In genomic region chr9:95023217-95024003, GRCh38 we compare ENCODE assay signal across 8 cellular contexts.
DNase-seq lines count a peak whose midpoint lies in the region; ATAC-seq, FAIRE-seq and TF ChIP-seq lines count a peak whose summit lies in the region.

No MANE protein-coding gene starts in this region.

- no peaks in the 10 kb centered on the region for H3K9me3 ChIP-seq in HEK293 (ENCODE audit: control insufficient read depth, insufficient read depth, low read depth, low read length)
- no peaks in the 10 kb centered on the region for H3K9me3 ChIP-seq in keratinocyte (ENCODE audit: control insufficient read depth, low read depth, low read length)
- no peaks in the 10 kb centered on the region for H3K9me3 ChIP-seq in Karpas-422 (ENCODE audit: low read length)

- no peaks in the 10 kb centered on the region for H3K9me1 ChIP-seq in keratinocyte (ENCODE audit: control insufficient read depth, extremely low read depth, insufficient read depth, low read length)

- CTCF ChIA-PET in HEK293 (lab: Yijun Ruan, JAX): interaction anchor here (0.7 to 2.0 kb wide), 7 partner anchors 12 to 342 kb away, joined by 3 to 6 read pairs (median 4); no protein-coding TSS in a partner anchor

- H3K9ac ChIP-seq in keratinocyte (ENCODE audit: control insufficient read depth, extremely low read depth, insufficient read depth, low read length): peak overlapping the region; percentile 61
- no peak overlapping the region for H3K9ac ChIP-seq in Karpas-422 (ENCODE audit: low read length)

- peak overlapping the region; percentile 42 for H3K4me2 ChIP-seq in keratinocyte (ENCODE audit: control insufficient read depth, extremely low read depth, insufficient read depth, low read depth, low read length)
- H3K4me2 ChIP-seq in Karpas-422 (ENCODE audit: low read depth, low read length, poor library complexity, severe bottlenecking): no peak overlapping the region

- H3K27ac ChIP-seq in HEK293 (ENCODE audit: extremely low read depth, low read depth, low read length): no peak overlapping the region
- H3K27ac ChIP-seq in keratinocyte (ENCODE audit: control insufficient read depth, insufficient read depth, low read length): peak overlapping the region; percentile 90
- H3K27ac ChIP-seq in substantia nigra (ENCODE audit: low read depth, low read length, poor library complexity, severe bottlenecking): peak overlapping the region; percentile 78
- no peak overlapping the region for H3K27ac ChIP-seq in Karpas-422 (ENCODE audit: low read length)

- FAIRE-seq in keratinocyte (lab: Jason Lieb, UNC): no peak

- no peak overlapping the region for H3K4me3 ChIP-seq in HEK293 (ENCODE audit: low read depth, low read length)
- H3K4me3 ChIP-seq in keratinocyte (ENCODE audit: control insufficient read depth in 2 of 3, extremely low read depth in 1 of 3, insufficient read depth in 2 of 3, low read depth in 1 of 3, low read length in 3 of 3): no peak overlapping the region
- no peak overlapping the region for H3K4me3 ChIP-seq in Karpas-422 (ENCODE audit: low read length)

- H3K36me3 ChIP-seq in HEK293 (ENCODE audit: control insufficient read depth in 2 of 2, insufficient read depth in 1 of 2, low read length in 2 of 2) (peaks cover 0 to 25% of the 10 kb centered on the region in 2 experiments; a peak in 1 of 3 replicates), keratinocyte (ENCODE audit: control insufficient read depth in 2 of 2, extremely low read depth in 1 of 2, insufficient read depth in 2 of 2, low read length in 2 of 2) (peaks cover 10 to 30% of the 10 kb centered on the region in 2 experiments), Karpas-422 (ENCODE audit: insufficient read depth, low read length) (no peaks in the 10 kb centered on the region)

- dilution Hi-C loops in keratinocyte (cut with MboI; ENCODE audit: extremely low pct_ligation_motif_present, low sequenced_read_pairs): no loop called here

- no peak overlapping the region for H2AFZ ChIP-seq in keratinocyte (ENCODE audit: control insufficient read depth, low read length)
- no peak overlapping the region for H2AFZ ChIP-seq in Karpas-422 (ENCODE audit: low read length)

- TF ChIP-seq CTCF in HEK293 (tag by site-specific recombination; IDR thresholded peaks at IDR 0.05) (no peak), keratinocyte (optimal IDR thresholded peaks at IDR 0.05 in 1 of 3, IDR thresholded peaks at IDR 0.05 in 1 of 3, conservative IDR thresholded peaks at IDR 0.05 in 1 of 3; ENCODE audit: extremely low read depth in 1 of 3, insufficient read depth in 2 of 3, low read length in 3 of 3) (no peak)

- peak; percentile 89 for DNase-seq in astrocyte of the hippocampus (ENCODE audit: low read depth, low spot score)
- no peak for DNase-seq in keratinocyte (ENCODE audit: low read depth, low spot score)
- peak in 2 of 49 donors; percentile 26 to 45 for DNase-seq in substantia nigra (lab: John Stamatoyannopoulos, UW)
- no peak for DNase-seq in Karpas-422
- no peak for DNase-seq in stimulated activated CD4-positive, alpha-beta T cell treated with anti-CD3 and anti-CD28 coated beads, Interleukin-2, amount 100 ng/mL, for 24 hours
- DNase-seq in globus pallidus (ENCODE audit: low spot score): no peak

- no peaks in the 10 kb centered on the region for H3K9me2 ChIP-seq in Karpas-422 (replicated peaks; ENCODE audit: insufficient read depth, low read length)

- H3K27me3 ChIP-seq in keratinocyte (ENCODE audit: control insufficient read depth, extremely low read depth, insufficient read depth, low read length) (no peaks in the 10 kb centered on the region), Karpas-422 (ENCODE audit: low read length) (no peaks in the 10 kb centered on the region)

- POLR2A ChIA-PET in HEK293 (lab: Yijun Ruan, JAX): interaction anchor here (2.8 kb wide), 1 partner anchor 16 kb away, joined by 9 read pairs; no protein-coding TSS in a partner anchor

- H3K79me2 ChIP-seq in keratinocyte (ENCODE audit: control insufficient read depth, insufficient read depth, low read length): peaks cover 62% of the 10 kb centered on the region
- H3K79me2 ChIP-seq in Karpas-422 (ENCODE audit: low read length): no peaks in the 10 kb centered on the region

- H4K20me1 ChIP-seq in keratinocyte (ENCODE audit: control insufficient read depth, extremely low read depth, insufficient read depth, low read length): no peaks in the 10 kb centered on the region
- no peaks in the 10 kb centered on the region for H4K20me1 ChIP-seq in Karpas-422 (ENCODE audit: insufficient read depth, low read depth, low read length)

- H3K4me1 ChIP-seq in HEK293 (ENCODE audit: control insufficient read depth, insufficient read depth, low read length) (peaks cover 18% of the 10 kb centered on the region), keratinocyte (ENCODE audit: control insufficient read depth, extremely low read depth, insufficient read depth, low read length) (peaks cover 75% of the 10 kb centered on the region), Karpas-422 (ENCODE audit: low read length) (no peaks in the 10 kb centered on the region)

- ATAC-seq in GM21447 (IDR thresholded peaks at IDR 0.05; ENCODE audit: unreplicated experiment): no peak

TF ChIP-seq in HEK293, 187 proteins besides CTCF, POLR2A, EP300 and RAD21:
- TF ChIP-seq ZNF561 (tag by site-specific recombination; IDR thresholded peaks at IDR 0.05; ENCODE audit: borderline replicate concordance) (no peak), ZNF10 (tag by site-specific recombination; IDR thresholded peaks at IDR 0.05) (no peak), ZNF391 (tag by site-specific recombination; IDR thresholded peaks at IDR 0.05; ENCODE audit: borderline replicate concordance, low read depth) (no peak), GLIS1 (tag by site-specific recombination; IDR thresholded peaks at IDR 0.05) (peak; percentile 21; the same call in 1 of the 2 replicates), ZNF18 (tag by site-specific recombination; IDR thresholded peaks at IDR 0.05) (no peak), PRDM10 (tag by site-specific recombination; IDR thresholded peaks at IDR 0.05) (peak; percentile 84), PRDM6 (tag by site-specific recombination; IDR thresholded peaks at IDR 0.05) (peak; percentile 70)

Comparison
In these comparisons a context has a peak if more than half of its experiments do, and no peak if none do; other contexts are left out.
1. H3K27ac ChIP-seq: peak in keratinocyte (single experiment) and substantia nigra (single experiment); none in HEK293 (single experiment) and Karpas-422 (single experiment).